Comparison of ENCODE assay signal across 1 cellular context in genomic region chr10:3764626-3765375, GRCh38.
TF ChIP-seq lines count a peak whose summit lies in the region.

No MANE protein-coding gene starts in this region.

TF ChIP-seq in HepG2, 621 proteins besides CTCF, POLR2A, EP300 and RAD21 (continued from another document and continues in another):
- no peak for TF ChIP-seq ZMAT3 (CRISPR knock-in tag; conservative IDR thresholded peaks at IDR 0.05)
- TF ChIP-seq NR2F1 (CRISPR knock-in tag; IDR thresholded peaks at IDR 0.05), result no peak
- TF ChIP-seq NFATC3 (CRISPR knock-in tag; IDR thresholded peaks at IDR 0.05), result no peak
- no peak for TF ChIP-seq PBX2 (CRISPR knock-in tag; IDR thresholded peaks at IDR 0.05)
- TF ChIP-seq ESRRA (CRISPR knock-in tag; IDR thresholded peaks at IDR 0.05; ENCODE audit: low read depth), result peak; percentile 54; the same call in 1 of the 2 replicates
- TF ChIP-seq TCF12 (IDR thresholded peaks at IDR 0.05), result no peak
- TF ChIP-seq TCF12 (CRISPR knock-in tag; IDR thresholded peaks at IDR 0.05), result no peak
- no peak for TF ChIP-seq ISL2 (CRISPR knock-in tag; IDR thresholded peaks at IDR 0.05)
- TF ChIP-seq SRSF1 (optimal IDR thresholded peaks at IDR 0.05; ENCODE audit: low read depth, low read length), result no peak
- TF ChIP-seq TBX3 (IDR thresholded peaks at IDR 0.05; ENCODE audit: borderline replicate concordance), result no peak
- TF ChIP-seq ZNF121 (CRISPR knock-in tag; IDR thresholded peaks at IDR 0.05), result 0 out of 2 replicates have a peak, but pooled peaks have one; percentile 37
- TF ChIP-seq ZNF709 (CRISPR knock-in tag; IDR thresholded peaks at IDR 0.05), result 0 out of 2 replicates have a peak, but pooled peaks have one; percentile 10
- TF ChIP-seq ZNF331 (CRISPR knock-in tag; IDR thresholded peaks at IDR 0.05), result peak; percentile 37; the same call in 1 of the 2 replicates
- TF ChIP-seq SALL1 (CRISPR knock-in tag; IDR thresholded peaks at IDR 0.05), result peak; percentile 79
- 0 out of 2 replicates have a peak, but pooled peaks have one; percentile 36 for TF ChIP-seq ZNF230 (CRISPR knock-in tag; IDR thresholded peaks at IDR 0.05)
- TF ChIP-seq KIAA2018 (CRISPR knock-in tag; IDR thresholded peaks at IDR 0.05; ENCODE audit: borderline replicate concordance), result no peak
- no peak for TF ChIP-seq FOXP1 (IDR thresholded peaks at IDR 0.05)
- peak; percentile 82 for TF ChIP-seq FOXP1 (CRISPR knock-in tag; IDR thresholded peaks at IDR 0.05)
- TF ChIP-seq ZNF766 (CRISPR knock-in tag; IDR thresholded peaks at IDR 0.05; ENCODE audit: borderline replicate concordance), result no peak
- no peak for TF ChIP-seq ZFP36 (IDR thresholded peaks at IDR 0.05; ENCODE audit: borderline replicate concordance, low read depth, low read length, partially characterized antibody)
- no peak for TF ChIP-seq HDAC6 (IDR thresholded peaks at IDR 0.05; ENCODE audit: low read depth, low read length)
- peak; percentile 78; the same call in 1 of the 2 replicates for TF ChIP-seq FOXP4 (CRISPR knock-in tag; IDR thresholded peaks at IDR 0.05)
- TF ChIP-seq RAD51 (IDR thresholded peaks at IDR 0.05; ENCODE audit: borderline replicate concordance), result no peak
- TF ChIP-seq ZSCAN29 (CRISPR knock-in tag; conservative IDR thresholded peaks at IDR 0.05), result no peak
- no peak for TF ChIP-seq ATM (IDR thresholded peaks at IDR 0.05; ENCODE audit: borderline replicate concordance)
- TF ChIP-seq ZNF781 (CRISPR knock-in tag; IDR thresholded peaks at IDR 0.05; ENCODE audit: borderline replicate concordance, not compliant biosample characterization), result no peak
- no peak for TF ChIP-seq TEAD2 (CRISPR knock-in tag; IDR thresholded peaks at IDR 0.05)
- 0 out of 2 replicates have a peak, but pooled peaks have one; percentile 24 for TF ChIP-seq NR2F2 (IDR thresholded peaks at IDR 0.05; ENCODE audit: borderline replicate concordance, low read depth)
- no peak for TF ChIP-seq CREBL2 (CRISPR knock-in tag; IDR thresholded peaks at IDR 0.05; ENCODE audit: borderline replicate concordance)
- peak; percentile 68; the same call in 1 of the 2 replicates for TF ChIP-seq ETV5 (CRISPR knock-in tag; IDR thresholded peaks at IDR 0.05; ENCODE audit: borderline replicate concordance)
- no peak for TF ChIP-seq MAZ (IDR thresholded peaks at IDR 0.05; ENCODE audit: borderline replicate concordance, low read depth, low read length)
- TF ChIP-seq MAZ (CRISPR knock-in tag; IDR thresholded peaks at IDR 0.05; ENCODE audit: low read depth), result no peak
- no peak for TF ChIP-seq MYPOP (CRISPR knock-in tag; IDR thresholded peaks at IDR 0.05)
- 0 out of 2 replicates have a peak, but pooled peaks have one; percentile 20 for TF ChIP-seq MTERF4 (CRISPR knock-in tag; IDR thresholded peaks at IDR 0.05)
- peak; percentile 67; the same call in 1 of the 2 replicates for TF ChIP-seq GFI1 (CRISPR knock-in tag; IDR thresholded peaks at IDR 0.05; ENCODE audit: borderline replicate concordance)
- TF ChIP-seq IRF9 (CRISPR knock-in tag; IDR thresholded peaks at IDR 0.05; ENCODE audit: borderline replicate concordance), result 0 out of 2 replicates have a peak, but pooled peaks have one; percentile 36
- TF ChIP-seq BRCA1 (CRISPR knock-in tag; IDR thresholded peaks at IDR 0.05), result peak; percentile 58; the same call in 1 of the 2 replicates
- TF ChIP-seq HINFP (CRISPR knock-in tag; IDR thresholded peaks at IDR 0.05; ENCODE audit: low read depth), result no peak
- TF ChIP-seq ATF1 (CRISPR knock-in tag; IDR thresholded peaks at IDR 0.05), result no peak
- TF ChIP-seq CSRNP1 (CRISPR knock-in tag; IDR thresholded peaks at IDR 0.05), result no peak
- TF ChIP-seq GABPB1 (CRISPR knock-in tag; IDR thresholded peaks at IDR 0.05), result peak; percentile 6; the same call in 1 of the 2 replicates
- TF ChIP-seq ATAD3A (CRISPR knock-in tag; IDR thresholded peaks at IDR 0.05), result no peak
- TF ChIP-seq ZBTB26 (CRISPR knock-in tag; IDR thresholded peaks at IDR 0.05; ENCODE audit: borderline replicate concordance), result no peak
- 0 out of 2 replicates have a peak, but pooled peaks have one; percentile 40 for TF ChIP-seq GATA4 (IDR thresholded peaks at IDR 0.05; ENCODE audit: borderline replicate concordance, low read depth)
- no peak for TF ChIP-seq CCAR2 (optimal IDR thresholded peaks at IDR 0.05; ENCODE audit: low read depth, low read length)
- no peak for TF ChIP-seq ZFP41 (CRISPR knock-in tag; IDR thresholded peaks at IDR 0.05; ENCODE audit: borderline replicate concordance)
- TF ChIP-seq HOXA3 (CRISPR knock-in tag; IDR thresholded peaks at IDR 0.05), result peak; percentile 58
